In the genomic region with DNA sequence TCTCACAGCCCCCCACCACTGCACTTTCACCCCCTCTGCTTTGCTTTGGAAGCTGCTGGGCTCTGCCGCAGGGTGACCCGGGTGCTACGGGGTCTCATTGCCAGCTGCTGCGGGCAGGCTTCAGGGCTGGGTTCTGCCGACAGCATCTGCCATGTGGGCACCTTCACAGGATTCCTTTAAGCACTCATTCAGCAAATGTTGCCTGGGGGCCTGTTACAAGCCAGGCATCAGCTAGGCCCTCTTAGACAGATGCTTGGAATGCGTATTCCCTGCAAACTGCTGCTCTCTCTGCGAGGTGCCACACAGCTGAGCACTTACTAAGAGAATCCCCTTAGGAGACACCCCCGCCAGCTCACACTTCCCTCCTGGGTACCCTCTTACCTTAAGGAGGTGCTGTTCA, we compare ENCODE assay signal across 2 cellular contexts.
TF ChIP-seq lines count a peak whose summit lies in the region.

No MANE protein-coding gene starts in this region.

TF ChIP-seq in SK-N-SH, 30 proteins besides CTCF, POLR2A, EP300 and RAD21 (continued from another document):
- TF ChIP-seq ZBTB33 (IDR thresholded peaks at IDR 0.05; ENCODE audit: borderline replicate concordance, low read depth) = no peak
- TF ChIP-seq SIN3A (IDR thresholded peaks at IDR 0.05; ENCODE audit: borderline replicate concordance, low read depth, low read length) = no peak
- TF ChIP-seq PBX3 (IDR thresholded peaks at IDR 0.05) = no peak
- no peak for TF ChIP-seq SMC3 (IDR thresholded peaks at IDR 0.05; ENCODE audit: low read depth, low read length)
- no peak for TF ChIP-seq NRF1 (IDR thresholded peaks at IDR 0.05; ENCODE audit: low read depth, low read length)
- no peak for TF ChIP-seq YY1 (IDR thresholded peaks at IDR 0.05; ENCODE audit: low read depth)
- TF ChIP-seq MXI1 (IDR thresholded peaks at IDR 0.05; ENCODE audit: low read depth, low read length) = no peak
- TF ChIP-seq RXRA (IDR thresholded peaks at IDR 0.05; ENCODE audit: borderline replicate concordance, low read depth) = no peak
- TF ChIP-seq, protein P1, sequence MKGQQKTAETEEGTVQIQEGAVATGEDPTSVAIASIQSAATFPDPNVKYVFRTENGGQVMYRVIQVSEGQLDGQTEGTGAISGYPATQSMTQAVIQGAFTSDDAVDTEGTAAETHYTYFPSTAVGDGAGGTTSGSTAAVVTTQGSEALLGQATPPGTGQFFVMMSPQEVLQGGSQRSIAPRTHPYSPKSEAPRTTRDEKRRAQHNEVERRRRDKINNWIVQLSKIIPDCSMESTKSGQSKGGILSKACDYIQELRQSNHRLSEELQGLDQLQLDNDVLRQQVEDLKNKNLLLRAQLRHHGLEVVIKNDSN (IDR thresholded peaks at IDR 0.05; ENCODE audit: borderline replicate concordance, low read depth) = no peak

TF ChIP-seq in SK-N-SH treated with all-trans-retinoic acid at 6 μM for 48 hours, 23 proteins besides CTCF, POLR2A, EP300 and RAD21 (continued from another document):
- TF ChIP-seq, protein P2, sequence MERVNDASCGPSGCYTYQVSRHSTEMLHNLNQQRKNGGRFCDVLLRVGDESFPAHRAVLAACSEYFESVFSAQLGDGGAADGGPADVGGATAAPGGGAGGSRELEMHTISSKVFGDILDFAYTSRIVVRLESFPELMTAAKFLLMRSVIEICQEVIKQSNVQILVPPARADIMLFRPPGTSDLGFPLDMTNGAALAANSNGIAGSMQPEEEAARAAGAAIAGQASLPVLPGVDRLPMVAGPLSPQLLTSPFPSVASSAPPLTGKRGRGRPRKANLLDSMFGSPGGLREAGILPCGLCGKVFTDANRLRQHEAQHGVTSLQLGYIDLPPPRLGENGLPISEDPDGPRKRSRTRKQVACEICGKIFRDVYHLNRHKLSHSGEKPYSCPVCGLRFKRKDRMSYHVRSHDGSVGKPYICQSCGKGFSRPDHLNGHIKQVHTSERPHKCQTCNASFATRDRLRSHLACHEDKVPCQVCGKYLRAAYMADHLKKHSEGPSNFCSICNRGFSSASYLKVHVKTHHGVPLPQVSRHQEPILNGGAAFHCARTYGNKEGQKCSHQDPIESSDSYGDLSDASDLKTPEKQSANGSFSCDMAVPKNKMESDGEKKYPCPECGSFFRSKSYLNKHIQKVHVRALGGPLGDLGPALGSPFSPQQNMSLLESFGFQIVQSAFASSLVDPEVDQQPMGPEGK (CRISPR knock-in tag; IDR thresholded peaks at IDR 0.05; ENCODE audit: borderline replicate concordance) = no peak
- TF ChIP-seq ESRRG (CRISPR knock-in tag; IDR thresholded peaks at IDR 0.05) (no peak), ZNF70 (CRISPR knock-in tag; IDR thresholded peaks at IDR 0.05) (no peak)
TF ChIP-seq in SK-N-SH treated with all-trans-retinoic acid at 6 μM for 48 hours: peak in this region for 0.
